12 cellular contexts compared by ENCODE assay signal in genomic region chr17:74595037-74595436, GRCh38. TPM values are rescaled to one million over a fixed set of nuclear protein-coding genes. Genes with fewer than 3 reads are reported as not detected.
"Had no signal": no experiment of that assay in that cellular context is flagged by ENCODE, and none has a peak within 500 bp of the region (broad histone marks: within the 10 kb centered on the region; RNA-seq: fewer than 3 reads in every experiment).

No MANE protein-coding gene starts in this region.

- DNase-seq: GM23248, GOT3, H7, H9, HCEC 1CT, HFFc6 had no signal

- H3K9me3 Mint-ChIP-seq: GM23338, H9 had no signal

- H3K4me3 ChIP-seq: GM23248, GM23338, HAP-1 had no signal

- H3K27ac Mint-ChIP-seq: GM23338, H9, HFFc6 had no signal

- H2AFZ ChIP-seq: GM23248, GM23338 had no signal

- H3K27ac ChIP-seq: GM23248 had no signal

- H3K9me3 ChIP-seq: HAP-1 had no signal

- H3K4me3 Mint-ChIP-seq: GM23338, H9, HFFc6 had no signal

- ATAC-seq: GM23338, HCT116 had no signal

- H3K9ac ChIP-seq: GM23248 had no signal

- H3K4me1 ChIP-seq: HAP-1 had no signal

- H3K36me3 ChIP-seq: HAP-1 had no signal

- H3K4me2 ChIP-seq: GM23338 had no signal

- FAIRE-seq: H1, H54 had no signal

RNA-seq across cellular contexts. Expression of gene CD300LD, which starts 3.0 kb away (rescaled TPM):
- total RNA-seq: GM23248, GM23338, H1, H4, H7, H9, HFFc6 had no signal
- polyA plus RNA-seq: GM23248, GM23338, H1 had no signal

RNA-seq across cellular contexts. Expression of gene CD300H, which starts 27.7 kb away (rescaled TPM):
- total RNA-seq: GM23248, GM23338, H1, H4, H7, H9, HFFc6 had no signal
- polyA plus RNA-seq: GM23248, GM23338, H1 had no signal

RNA-seq across cellular contexts. Expression of gene CD300E, which starts 28.5 kb away (rescaled TPM):
- total RNA-seq: GM23248, GM23338, H1, H4, H9, HFFc6 had no signal
- polyA plus RNA-seq: GM23248, GM23338, H1 had no signal

RNA-seq across cellular contexts. Expression of gene CD300C, which starts 49.1 kb away (rescaled TPM):
- total RNA-seq: GM23338, H1, H7, H9, HFFc6 had no signal
- polyA plus RNA-seq: GM23338, H1 had no signal
